In genomic region chr15:74383286-74383685, GRCh38 we compare ENCODE assay signal across 11 cellular contexts. TPM values are rescaled to one million over a fixed set of nuclear protein-coding genes. Genes with fewer than 3 reads are reported as not detected.
DNase-seq lines count a peak whose midpoint lies in the region; ATAC-seq and TF ChIP-seq lines count a peak whose summit lies in the region.
"Had no signal": no experiment of that assay in that cellular context is flagged by ENCODE, and none has a peak within 500 bp of the region (broad histone marks: within the 10 kb centered on the region; RNA-seq: fewer than 3 reads in every experiment).

No MANE protein-coding gene starts in this region.

- intact Hi-C loops in activated T-helper 1 cell treated with anti-CD3 and anti-CD28 coated beads, Interleukin-12 subunit alpha, Interleukin-12 subunit beta, Interleukin-2, Interleukin-4 antibody, amounts not matched to agents 30 ng/mL and 10 ng/mL and 1 ng/mL, durations not matched to agents 14 hours and 24 hours and 36 hours (cut with micrococcal nuclease) = loop anchor here (1.0 to 2.0 kb wide), 2 partner anchors 20 to 106 kb away; no protein-coding TSS in a partner anchor

- H3K4me3 Mint-ChIP-seq in activated T-cell treated with anti-CD3 and anti-CD28 coated beads, Interleukin-2, amount 50 U/mL, for 72 hours = peak overlapping the region; percentile 50 to 61
- peak overlapping the region; percentile 53 for H3K4me3 Mint-ChIP-seq in activated T-helper 1 cell treated with anti-CD3 and anti-CD28 coated beads, Interleukin-12 subunit alpha, Interleukin-12 subunit beta, Interleukin-2, Interleukin-4 antibody, amounts not matched to agents 30 ng/mL and 10 ng/mL and 1 ng/mL, durations not matched to agents 14 hours and 24 hours and 36 hours
- peak overlapping the region; percentile 34 for H3K4me3 Mint-ChIP-seq in stimulated activated memory B cell treated with anti-CD40 and anti-IgM and Interleukin-4, amounts not matched to agents 10 μg/mL and 1 μg/mL and 100 μg/mL, for 72 hours

- no peaks in the 10 kb centered on the region for H3K9me3 Mint-ChIP-seq in activated T-cell treated with anti-CD3 and anti-CD28 coated beads, Interleukin-2, amount 50 U/mL, for 72 hours
- H3K9me3 Mint-ChIP-seq in activated T-helper 1 cell treated with anti-CD3 and anti-CD28 coated beads, Interleukin-12 subunit alpha, Interleukin-12 subunit beta, Interleukin-2, Interleukin-4 antibody, amounts not matched to agents 30 ng/mL and 10 ng/mL and 1 ng/mL, durations not matched to agents 14 hours and 24 hours and 36 hours = no peaks in the 10 kb centered on the region
- no peaks in the 10 kb centered on the region for H3K9me3 Mint-ChIP-seq in stimulated activated memory B cell treated with anti-CD40 and anti-IgM and Interleukin-4, amounts not matched to agents 10 μg/mL and 1 μg/mL and 100 μg/mL, for 72 hours
- H3K9me3 Mint-ChIP-seq: activated T-cell treated with anti-CD3 and anti-CD28 coated beads, Interleukin-2, amount 50 U/mL, for 4 hours had no signal

- ATAC-seq in activated T-cell treated with anti-CD3 and anti-CD28 coated beads, Interleukin-2, amount 50 U/mL, for 72 hours (replicated peaks in 1 of 2) = no peak
- ATAC-seq in HG03135 (IDR thresholded peaks at IDR 0.05; ENCODE audit: unreplicated experiment) (peak; percentile 14), HG03045 (IDR thresholded peaks at IDR 0.05; ENCODE audit: unreplicated experiment) (no peak), SK-N-SH treated with all-trans-retinoic acid at 6 μM for 48 hours (no peak)
- ATAC-seq in stimulated activated memory B cell treated with anti-CD40 and anti-IgM and Interleukin-4, amounts not matched to agents 10 μg/mL and 1 μg/mL and 100 μg/mL, for 72 hours = no peak

- H3K27ac Mint-ChIP-seq in activated T-cell treated with anti-CD3 and anti-CD28 coated beads, Interleukin-2, amount 50 U/mL, for 72 hours = peak overlapping the region; percentile 79
- H3K27ac Mint-ChIP-seq in activated T-helper 1 cell treated with anti-CD3 and anti-CD28 coated beads, Interleukin-12 subunit alpha, Interleukin-12 subunit beta, Interleukin-2, Interleukin-4 antibody, amounts not matched to agents 30 ng/mL and 10 ng/mL and 1 ng/mL, durations not matched to agents 14 hours and 24 hours and 36 hours = peak overlapping the region; percentile 97
- H3K27ac Mint-ChIP-seq in stimulated activated memory B cell treated with anti-CD40 and anti-IgM and Interleukin-4, amounts not matched to agents 10 μg/mL and 1 μg/mL and 100 μg/mL, for 72 hours = peak overlapping the region; percentile 94

- no peaks in the 10 kb centered on the region for H3K36me3 Mint-ChIP-seq in activated T-cell treated with anti-CD3 and anti-CD28 coated beads, Interleukin-2, amount 50 U/mL, for 72 hours (ENCODE audit: insufficient read depth in 2 of 2)
- no peaks in the 10 kb centered on the region for H3K36me3 Mint-ChIP-seq in activated T-helper 1 cell treated with anti-CD3 and anti-CD28 coated beads, Interleukin-12 subunit alpha, Interleukin-12 subunit beta, Interleukin-2, Interleukin-4 antibody, amounts not matched to agents 30 ng/mL and 10 ng/mL and 1 ng/mL, durations not matched to agents 14 hours and 24 hours and 36 hours (ENCODE audit: low read depth)
- no peaks in the 10 kb centered on the region for H3K36me3 Mint-ChIP-seq in stimulated activated memory B cell treated with anti-CD40 and anti-IgM and Interleukin-4, amounts not matched to agents 10 μg/mL and 1 μg/mL and 100 μg/mL, for 72 hours

- peaks cover 87% of the 10 kb centered on the region for H3K4me1 Mint-ChIP-seq in activated T-cell treated with anti-CD3 and anti-CD28 coated beads, Interleukin-2, amount 50 U/mL, for 72 hours (ENCODE audit: low read depth)
- H3K4me1 Mint-ChIP-seq in activated T-helper 1 cell treated with anti-CD3 and anti-CD28 coated beads, Interleukin-12 subunit alpha, Interleukin-12 subunit beta, Interleukin-2, Interleukin-4 antibody, amounts not matched to agents 30 ng/mL and 10 ng/mL and 1 ng/mL, durations not matched to agents 14 hours and 24 hours and 36 hours (ENCODE audit: low read depth) = peaks cover 67% of the 10 kb centered on the region
- H3K4me1 Mint-ChIP-seq in stimulated activated memory B cell treated with anti-CD40 and anti-IgM and Interleukin-4, amounts not matched to agents 10 μg/mL and 1 μg/mL and 100 μg/mL, for 72 hours = peaks cover 94% of the 10 kb centered on the region

- H3K27me3 Mint-ChIP-seq in activated T-cell treated with anti-CD3 and anti-CD28 coated beads, Interleukin-2, amount 50 U/mL, for 72 hours (ENCODE audit: low read depth) = no peaks in the 10 kb centered on the region
- H3K27me3 Mint-ChIP-seq in activated T-helper 1 cell treated with anti-CD3 and anti-CD28 coated beads, Interleukin-12 subunit alpha, Interleukin-12 subunit beta, Interleukin-2, Interleukin-4 antibody, amounts not matched to agents 30 ng/mL and 10 ng/mL and 1 ng/mL, durations not matched to agents 14 hours and 24 hours and 36 hours (ENCODE audit: insufficient read depth) = no peaks in the 10 kb centered on the region
- no peaks in the 10 kb centered on the region for H3K27me3 Mint-ChIP-seq in stimulated activated memory B cell treated with anti-CD40 and anti-IgM and Interleukin-4, amounts not matched to agents 10 μg/mL and 1 μg/mL and 100 μg/mL, for 72 hours

- DNase-seq in activated T-cell treated with anti-CD3 and anti-CD28 coated beads, Interleukin-2, amount 50 U/mL, for 72 hours = no peak
- no peak for DNase-seq in activated T-cell treated with anti-CD3 and anti-CD28 coated beads for 4 hours
- DNase-seq in activated T-helper 1 cell treated with anti-CD3 and anti-CD28 coated beads, Interleukin-12 subunit alpha, Interleukin-12 subunit beta, Interleukin-2, Interleukin-4 antibody, amounts not matched to agents 30 ng/mL and 10 ng/mL and 1 ng/mL, durations not matched to agents 14 hours and 24 hours and 36 hours (ENCODE audit: low spot score) = no peak
- no peak for DNase-seq in DMS153 (lab: John Stamatoyannopoulos, UW)
- DNase-seq: central memory CD4-positive, alpha-beta T cell; NCI-H2029 treated with DMSO at 0.1 percent for 48 hours had no signal

TF ChIP-seq in SK-N-SH treated with all-trans-retinoic acid at 6 μM for 48 hours, 23 proteins besides CTCF, POLR2A, EP300 and RAD21:
- TF ChIP-seq RARB (CRISPR knock-in tag; IDR thresholded peaks at IDR 0.05) (no peak), CREB5 (CRISPR knock-in tag; IDR thresholded peaks at IDR 0.05; ENCODE audit: low read depth) (no peak), ZNF565 (CRISPR knock-in tag; conservative IDR thresholded peaks at IDR 0.05; ENCODE audit: low read depth) (no peak)

RNA-seq across cellular contexts. Expression of gene CYP11A1, which starts 15.8 kb away (rescaled TPM):
- under 1 TPM; 0.21 to 0.26 TPM for total RNA-seq in activated T-cell treated with anti-CD3 and anti-CD28 coated beads, Interleukin-2, amount 50 U/mL, for 72 hours
- total RNA-seq in activated T-helper 1 cell treated with anti-CD3 and anti-CD28 coated beads, Interleukin-12 subunit alpha, Interleukin-12 subunit beta, Interleukin-2, Interleukin-4 antibody, amounts not matched to agents 30 ng/mL and 10 ng/mL and 1 ng/mL, durations not matched to agents 14 hours and 24 hours and 36 hours = not detected in 2 replicates

RNA-seq across cellular contexts. Expression of gene SEMA7A, which starts 50.5 kb away (rescaled TPM):
- 10 to 100 TPM; 46.7 to 57.1 TPM for total RNA-seq in activated T-cell treated with anti-CD3 and anti-CD28 coated beads, Interleukin-2, amount 50 U/mL, for 72 hours
- 102 TPM in 2 replicates for total RNA-seq in activated T-helper 1 cell treated with anti-CD3 and anti-CD28 coated beads, Interleukin-12 subunit alpha, Interleukin-12 subunit beta, Interleukin-2, Interleukin-4 antibody, amounts not matched to agents 30 ng/mL and 10 ng/mL and 1 ng/mL, durations not matched to agents 14 hours and 24 hours and 36 hours
